15 cellular contexts compared by ENCODE assay signal in genomic region chr1:13824626-13825025, GRCh38.
DNase-seq lines count a peak whose midpoint lies in the region; ATAC-seq and TF ChIP-seq lines count a peak whose summit lies in the region.
"Had no signal": no experiment of that assay in that cellular context is flagged by ENCODE, and none has a peak within 500 bp of the region (broad histone marks: within the 10 kb centered on the region; RNA-seq: fewer than 3 reads in every experiment).

No MANE protein-coding gene starts in this region.

- H3K9me3 ChIP-seq in T-helper 17 cell (ENCODE audit: control insufficient read depth, low read length, poor library complexity, severe bottlenecking): no peaks in the 10 kb centered on the region
- H3K9me3 ChIP-seq: BE2C, Caco-2 had no signal

- intact Hi-C loops in dendritic cell treated with granulocyte-macrophage colony-stimulating factor and Interleukin-4, amounts not matched to agents 40 ng/mL and 50 ng/mL, for 4 days (cut with micrococcal nuclease): no loop called here

- H3K4me1 Mint-ChIP-seq in T-helper 17 cell (peaks cover 4% of the 10 kb centered on the region), nephron progenitor cell (no peaks in the 10 kb centered on the region), HFFc6 (ENCODE audit: low read depth) (peaks cover 2% of the 10 kb centered on the region; the same call in 1 of the 2 replicates)
- H3K4me1 Mint-ChIP-seq in dendritic cell treated with granulocyte-macrophage colony-stimulating factor and Interleukin-4, amounts not matched to agents 40 ng/mL and 50 ng/mL, for 4 days (ENCODE audit: low read depth): peaks cover 12% of the 10 kb centered on the region

- H3K36me3 Mint-ChIP-seq in T-helper 17 cell (ENCODE audit: low read depth) (peaks cover 3% of the 10 kb centered on the region), nephron progenitor cell (ENCODE audit: low read depth) (peaks cover 43% of the 10 kb centered on the region), HFFc6 (ENCODE audit: low read depth) (no peaks in the 10 kb centered on the region)
- peaks cover 60% of the 10 kb centered on the region for H3K36me3 Mint-ChIP-seq in dendritic cell treated with granulocyte-macrophage colony-stimulating factor and Interleukin-4, amounts not matched to agents 40 ng/mL and 50 ng/mL, for 4 days (ENCODE audit: low read depth)

- H3K9me3 Mint-ChIP-seq in dendritic cell treated with granulocyte-macrophage colony-stimulating factor and Interleukin-4, amounts not matched to agents 40 ng/mL and 50 ng/mL, for 4 days: no peaks in the 10 kb centered on the region
- H3K9me3 Mint-ChIP-seq in nephron progenitor cell (peaks cover 7% of the 10 kb centered on the region), HFFc6 (no peaks in the 10 kb centered on the region)
- H3K9me3 Mint-ChIP-seq: CD4-positive, CD25-positive, alpha-beta regulatory T cell; GM23338 had no signal

- peak overlapping the region; percentile 53 for H3K27ac Mint-ChIP-seq in T-helper 17 cell
- peak overlapping the region; percentile 69 for H3K27ac Mint-ChIP-seq in dendritic cell treated with granulocyte-macrophage colony-stimulating factor and Interleukin-4, amounts not matched to agents 40 ng/mL and 50 ng/mL, for 4 days
- H3K27ac Mint-ChIP-seq in nephron progenitor cell: peak overlapping the region; percentile 77
- no peak overlapping the region for H3K27ac Mint-ChIP-seq in HFFc6
- H3K27ac Mint-ChIP-seq: GM23338 had no signal

- ATAC-seq in T-helper 17 cell: no peak
- ATAC-seq: GM23338, HCT116 had no signal

- DNase-seq in T-helper 17 cell (no peak), nephron progenitor cell (no peak), H4 (ENCODE audit: low spot score) (no peak), HFFc6 (no peak), HUDEP-2 (lab: John Stamatoyannopoulos, UW; ENCODE audit: unreplicated experiment in 76 of 76) (no peak)
- DNase-seq in activated T-cell treated with anti-CD3 and anti-CD28 coated beads, Interleukin-2, amount 50 U/mL, for 1 hour: no peak
- DNase-seq: ACHN; BE2C; C1 segment of cervical spinal cord; Caco-2; CD4-positive, CD25-positive, alpha-beta regulatory T cell; H7 had no signal

- H3K4me3 Mint-ChIP-seq in T-helper 17 cell (no peak overlapping the region), nephron progenitor cell (no peak overlapping the region), HFFc6 (no peak overlapping the region)
- H3K4me3 Mint-ChIP-seq in dendritic cell treated with granulocyte-macrophage colony-stimulating factor and Interleukin-4, amounts not matched to agents 40 ng/mL and 50 ng/mL, for 4 days: no peak overlapping the region
- H3K4me3 Mint-ChIP-seq: CD4-positive, CD25-positive, alpha-beta regulatory T cell; GM23338 had no signal

- peaks cover 7% of the 10 kb centered on the region for H3K27me3 Mint-ChIP-seq in T-helper 17 cell
- H3K27me3 Mint-ChIP-seq in dendritic cell treated with granulocyte-macrophage colony-stimulating factor and Interleukin-4, amounts not matched to agents 40 ng/mL and 50 ng/mL, for 4 days: peaks cover 10% of the 10 kb centered on the region
- H3K27me3 Mint-ChIP-seq in nephron progenitor cell (ENCODE audit: low read depth, poor library complexity): peaks cover 19% of the 10 kb centered on the region
- H3K27me3 Mint-ChIP-seq in HFFc6 (ENCODE audit: insufficient read depth): peaks cover 5% of the 10 kb centered on the region; the same call in 1 of the 2 replicates
- H3K27me3 Mint-ChIP-seq: CD4-positive, CD25-positive, alpha-beta regulatory T cell had no signal

- TF ChIP-seq CTCF in nephron progenitor cell (IDR thresholded peaks at IDR 0.05): no peak
- no peak for TF ChIP-seq CTCF in HFFc6 (IDR thresholded peaks at IDR 0.05)
